Comparison of ENCODE assay signal across 8 cellular contexts in the genomic region with DNA sequence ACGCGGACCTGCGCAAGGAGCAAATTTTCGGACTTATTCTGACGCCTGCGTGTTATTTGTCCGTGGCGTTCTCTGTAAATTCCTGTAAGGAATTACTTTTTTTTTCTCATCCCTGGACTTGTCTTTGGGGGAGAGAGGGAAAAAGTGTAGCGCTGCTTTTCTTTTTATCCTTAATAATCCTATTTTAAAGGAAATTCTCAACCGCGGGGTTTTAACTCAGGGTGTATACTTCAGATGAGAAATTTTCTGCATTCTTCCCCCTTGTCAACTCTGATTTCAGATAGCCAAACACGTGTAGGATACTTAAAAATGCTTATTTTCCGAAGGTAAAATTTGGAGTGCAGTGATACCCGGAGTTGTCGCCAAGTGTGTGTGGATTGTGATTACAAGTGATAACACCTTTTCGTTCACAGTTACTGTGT. TPM values are rescaled to one million over a fixed set of nuclear protein-coding genes. Genes with fewer than 3 reads are reported as not detected.
DNase-seq lines count a peak whose midpoint lies in the region; ATAC-seq, FAIRE-seq and TF ChIP-seq lines count a peak whose summit lies in the region.

No MANE protein-coding gene starts in this region.

- in situ Hi-C loops in GM12878 (cut with MboI), result loop anchor here (25.0 kb wide), 1 partner anchor 1435 kb away; no protein-coding TSS in a partner anchor

- H3K79me2 ChIP-seq in GM12878 (ENCODE audit: control insufficient read depth, insufficient read depth, low read length), result peaks cover 59% of the 10 kb centered on the region

- H3K4me1 ChIP-seq in HUES64 (ENCODE audit: insufficient read depth, low read length) (peaks cover 31% of the 10 kb centered on the region), GM12878 (ENCODE audit: control insufficient read depth, insufficient read depth, low read length) (no peaks in the 10 kb centered on the region; the same call in 1 of the 2 replicates), liver (ENCODE audit: control insufficient read depth in 4 of 4, insufficient read depth in 4 of 4, low read length in 3 of 4) (peaks cover 0 to 21% (median 3%) of the 10 kb centered on the region in 4 donors), upper lobe of left lung (peaks cover 20 to 30% (median 27%) of the 10 kb centered on the region in 4 donors)

- WGBS in HUES64, result 2% methylated on average over 13 of the region's 16 CpGs
- under 1% methylated on average over 16 of the region's 16 CpGs for WGBS in GM12878 (ENCODE audit: insufficient coverage, insufficient replicate concordance, low lambda C conversion rate, missing lambda C conversion rate)
- WGBS in liver, result under 1% methylated on average over 16 of the region's 16 CpGs
- 1% methylated on average over 16 of the region's 16 CpGs for WGBS in upper lobe of left lung, 2 donors

- H3K4me3 ChIP-seq in BJ (ENCODE audit: low read depth, low read length), result peak overlapping the region; percentile 68
- H3K4me3 ChIP-seq in HUES64 (ENCODE audit: low read length), result peak overlapping the region; percentile 85
- H3K4me3 ChIP-seq in GM12878, result peak overlapping the region; percentile 97
- H3K4me3 ChIP-seq in liver (ENCODE audit: low read depth in 1 of 3, low read length in 3 of 3), result peak overlapping the region; percentile 91 to 98 (median 92)
- peak overlapping the region; percentile 72 to 97 (median 78) for H3K4me3 ChIP-seq in upper lobe of left lung

- FAIRE-seq in GM12878 (lab: Jason Lieb, UNC), result no peak

- TF ChIP-seq RAD21 in GM12878 (IDR thresholded peaks at IDR 0.05; ENCODE audit: insufficient read depth, low read depth, low read length) (no peak), liver (IDR thresholded peaks at IDR 0.05) (no peak)

- H3K36me3 ChIP-seq in BJ (ENCODE audit: control insufficient read depth, insufficient read depth, low read length), result no peaks in the 10 kb centered on the region
- peaks cover 8% of the 10 kb centered on the region for H3K36me3 ChIP-seq in HUES64 (ENCODE audit: insufficient read depth, low read length)
- H3K36me3 ChIP-seq in GM12878 (ENCODE audit: control insufficient read depth in 2 of 2, insufficient read depth in 2 of 2, low read length in 1 of 2), result peaks cover 0 to 9% of the 10 kb centered on the region in 2 experiments; a peak in 2 of 4 replicates
- H3K36me3 ChIP-seq in liver (ENCODE audit: control insufficient read depth in 4 of 4, insufficient read depth in 3 of 4, low read depth in 1 of 4, low read length in 3 of 4), result no peaks in the 10 kb centered on the region
- no peaks in the 10 kb centered on the region for H3K36me3 ChIP-seq in upper lobe of left lung

- SMC1A ChIA-PET in GM12878 (lab: Charles Lee; ENCODE audit: uncharacterized antibody, unreplicated experiment), result no interaction called here

- TF ChIP-seq POLR2A in GM12878 (IDR thresholded peaks at IDR 0.05; ENCODE audit: low read depth, low read length) (no peak), upper lobe of left lung (IDR thresholded peaks at IDR 0.05) (no peak)

- H3K9ac ChIP-seq in HUES64 (ENCODE audit: low read depth, low read length), result peak overlapping the region; percentile 85
- peak overlapping the region; percentile 94 for H3K9ac ChIP-seq in GM12878 (ENCODE audit: control insufficient read depth, insufficient read depth, low read length)
- H3K9ac ChIP-seq in liver (ENCODE audit: low read depth in 1 of 2, low read length in 2 of 2), result peak overlapping the region; percentile 67 to 87

- H3K4me2 ChIP-seq in GM12878 (ENCODE audit: control insufficient read depth, insufficient read depth), result peak overlapping the region; percentile 62; the same call in 1 of the 2 replicates

- peak overlapping the region; percentile 86; the same call in 1 of the 2 replicates for H2AFZ ChIP-seq in GM12878 (ENCODE audit: control insufficient read depth, low read depth, low read length)

- H3K27ac ChIP-seq in HUES64 (ENCODE audit: low read depth, low read length) (peak overlapping the region; percentile 91), GM12878 (ENCODE audit: control insufficient read depth, insufficient read depth) (peak overlapping the region; percentile 79), liver (ENCODE audit: low read depth in 1 of 2, low read length in 2 of 2) (peak overlapping the region; percentile 83 to 88), upper lobe of left lung (peak overlapping the region; percentile 89 to 97 (median 94))

- BruUV-seq in GM12878 (replicated peaks; lab: Mats Ljungman, UMichigan), result TSS peak; percentile 70

- TF ChIP-seq CTCF in BJ (IDR thresholded peaks at IDR 0.05; ENCODE audit: insufficient read depth, low read depth, low read length) (no peak), GM12878 (IDR thresholded peaks at IDR 0.05 in 2 of 3, conservative IDR thresholded peaks at IDR 0.05 in 1 of 3; ENCODE audit: control insufficient read depth in 2 of 3, extremely low read depth in 1 of 3, insufficient read depth in 1 of 3, low read depth in 3 of 3, low read length in 3 of 3) (no peak), liver (IDR thresholded peaks at IDR 0.05; ENCODE audit: low read depth, low read length, missing input control) (no peak), upper lobe of left lung (IDR thresholded peaks at IDR 0.05) (no peak)

- TF ChIP-seq EP300 in GM12878 (IDR thresholded peaks at IDR 0.05; ENCODE audit: borderline replicate concordance in 1 of 2, control insufficient read depth in 1 of 2, low read depth in 2 of 2, low read length in 2 of 2) (no peak), upper lobe of left lung (IDR thresholded peaks at IDR 0.05) (no peak)

- no peaks in the 10 kb centered on the region for H3K27me3 ChIP-seq in BJ (ENCODE audit: control insufficient read depth, insufficient read depth, low read length)
- no peaks in the 10 kb centered on the region for H3K27me3 ChIP-seq in HUES64 (ENCODE audit: insufficient read depth, low read length)
- no peaks in the 10 kb centered on the region for H3K27me3 ChIP-seq in GM12878 (replicated peaks in 1 of 2; ENCODE audit: control insufficient read depth in 2 of 2, insufficient read depth in 2 of 2, low read length in 1 of 2)
- no peaks in the 10 kb centered on the region for H3K27me3 ChIP-seq in liver (ENCODE audit: control insufficient read depth in 4 of 4, insufficient read depth in 4 of 4, low read length in 3 of 4)
- no peaks in the 10 kb centered on the region for H3K27me3 ChIP-seq in upper lobe of left lung

- DNase-seq in BJ (ENCODE audit: low read depth) (no peak), GM12878 (ENCODE audit: low read depth, low spot score) (no peak), upper lobe of left lung (no peak), iPS-NIHi11 (ENCODE audit: low spot score) (no peak), SHP77 (lab: John Stamatoyannopoulos, UW) (no peak), GOT3 (lab: John Stamatoyannopoulos, UW) (no peak)

- RAD21 ChIA-PET in GM12878 (lab: Charles Lee; ENCODE audit: unreplicated experiment), result no interaction called here

- no peaks in the 10 kb centered on the region for H3K9me3 ChIP-seq in HUES64 (ENCODE audit: insufficient read depth, low read depth, low read length)
- H3K9me3 ChIP-seq in GM12878 (replicated peaks; ENCODE audit: control insufficient read depth, insufficient read depth, low read length), result no peaks in the 10 kb centered on the region; the same call in 2 of the 3 replicates
- no peaks in the 10 kb centered on the region for H3K9me3 ChIP-seq in liver (ENCODE audit: control insufficient read depth in 4 of 4, low read length in 3 of 4)
- no peaks in the 10 kb centered on the region for H3K9me3 ChIP-seq in upper lobe of left lung

- ATAC-seq in GM12878, result peak; percentile 0; the same call in 1 of the 3 replicates
- ATAC-seq in upper lobe of left lung (ENCODE audit: low FRiP score in 2 of 2), result peak in 1 of 2 donors; percentile 2

- no peaks in the 10 kb centered on the region for H4K20me1 ChIP-seq in GM12878 (ENCODE audit: control insufficient read depth, insufficient read depth)

- CTCF ChIA-PET in BJ (lab: Yijun Ruan, JAX), result no interaction called here
- CTCF ChIA-PET in GM12878 (lab: Yijun Ruan, JAX), result no interaction called here

- POLR2A ChIA-PET in BJ (lab: Charles Lee) (no interaction called here), GM12878 (lab: Charles Lee) (no interaction called here)

- intact Hi-C loops in GM12878 (cut with micrococcal nuclease; ENCODE audit: unreplicated experiment), result loop anchor here (2.0 to 5.0 kb wide), 3 partner anchors 55 to 540 kb away; partner anchors contain the start of gene REEP5

RNA-seq across cellular contexts. Expression of gene DCP2, which starts 0.9 kb away (rescaled TPM):
- 6.4 and 9.9 TPM in 2 replicates for polyA plus RNA-seq in BJ (2011; rRNA removed)
- 14.1 and 18.0 TPM in 2 replicates for polyA minus RNA-seq in BJ (2011; rRNA and poly(A)+ RNA removed)
- 32.7 TPM for polyA plus RNA-seq in HUES64 (2013, experiment 1 of 2)
- 33.7 TPM for polyA plus RNA-seq in HUES64 (2013, experiment 2 of 2)
- total RNA-seq in GM12878 (2013; cell fraction: nucleolus; rRNA removed), result 124 and 133 TPM in 2 replicates
- total RNA-seq in GM12878 (2014; rRNA removed), result 49.6 and 51.7 TPM in 2 replicates
- total RNA-seq in GM12878 (2014; rRNA removed; fragmentation: Illumina TruSeq; extraction: Trizol), result 59.3 and 61.8 TPM in 2 replicates
- 81.6 and 82.2 TPM in 2 replicates for total RNA-seq in GM12878 (2021)
- polyA plus RNA-seq in GM12878 (2011; ENCODE audit: low read depth), result 21.7 TPM
- polyA plus RNA-seq in GM12878 (2011; rRNA removed), result 34.7 and 51.7 TPM in 2 replicates
- 20.5 and 25.7 TPM in 2 replicates for polyA plus RNA-seq in GM12878 (2011; cell fraction: cytosol; rRNA removed)
- polyA plus RNA-seq in GM12878 (2011; cell fraction: nucleus; rRNA removed), result 16.9 and 19.4 TPM in 2 replicates
- 25.6 and 28.8 TPM in 2 replicates for polyA plus RNA-seq in GM12878 (2012)
- polyA plus RNA-seq in GM12878 (2014; fragmentation: Illumina TruSeq; extraction: Trizol), result 43.8 and 54.2 TPM in 2 replicates
- 10 to 100 TPM; 23.4 to 25.3 TPM for polyA plus RNA-seq in GM12878 (2014; fragmentation: Nextera tagmentation; extraction: Ambion mirVana)
- polyA plus RNA-seq in GM12878 (2014; rRNA removed), result 30.6 and 34.6 TPM in 2 replicates
- polyA plus RNA-seq in GM12878 (2016; fragmentation: Nextera tagmentation; extraction: Ambion mirVana), result 10 to 100 TPM; 51.0 to 55.1 TPM
- 57.8 and 67.6 TPM in 2 replicates for polyA minus RNA-seq in GM12878 (2011; rRNA and poly(A)+ RNA removed)
- 18.4 and 18.5 TPM in 2 replicates for polyA minus RNA-seq in GM12878 (2011; cell fraction: cytosol; rRNA and poly(A)+ RNA removed)
- 50.8 and 62.6 TPM in 2 replicates for polyA minus RNA-seq in GM12878 (2011; cell fraction: nucleus; rRNA and poly(A)+ RNA removed)
- 10 to 100 TPM; 18.4 to 44.2 TPM for total RNA-seq in liver
- polyA plus RNA-seq in liver, result 1 to 10 TPM; 2.9 to 6.4 TPM
- total RNA-seq in upper lobe of left lung, result 100 to 1,000 TPM in 1 of 6 donors, 10 to 100 TPM in 5; 17.8 to 111 (median 53.2) TPM

RNA-seq across cellular contexts. Expression of gene REEP5, which starts 55.4 kb away (rescaled TPM):
- polyA plus RNA-seq in BJ (2011; rRNA removed) (278 and 334 TPM in 2 replicates), GM12878 (2011; rRNA removed) (104 and 131 TPM in 2 replicates), GM12878 (2014; fragmentation: Illumina TruSeq; extraction: Trizol) (46.9 and 50.1 TPM in 2 replicates), GM12878 (2014; fragmentation: Nextera tagmentation; extraction: Ambion mirVana) (100 to 1,000 TPM; 196 to 211 TPM), GM12878 (2014; rRNA removed) (95.3 and 96.8 TPM in 2 replicates), GM12878 (2016; fragmentation: Nextera tagmentation; extraction: Ambion mirVana) (100 to 1,000 TPM; 188 to 204 TPM), liver (100 to 1,000 TPM in 1 of 2 donors, 10 to 100 TPM in 1; 45.7 to 182 TPM)
- polyA minus RNA-seq in BJ (2011; rRNA and poly(A)+ RNA removed), result 162 and 190 TPM in 2 replicates
- polyA plus RNA-seq in HUES64 (2013, experiment 1 of 2), result 30.2 TPM
- 34.0 TPM for polyA plus RNA-seq in HUES64 (2013, experiment 2 of 2)
- 20.2 and 25.9 TPM in 2 replicates for total RNA-seq in GM12878 (2013; cell fraction: nucleolus; rRNA removed)
- total RNA-seq in GM12878 (2014; rRNA removed) (54.8 and 61.3 TPM in 2 replicates), GM12878 (2014; rRNA removed; fragmentation: Illumina TruSeq; extraction: Trizol) (28.6 and 30.5 TPM in 2 replicates), GM12878 (2021) (56.2 and 61.2 TPM in 2 replicates), liver (10 to 100 TPM; 41.5 to 42.4 TPM), upper lobe of left lung (100 to 1,000 TPM in 2 of 6 donors, 10 to 100 TPM in 4; 43.0 to 108 (median 95.3) TPM)
- 14.3 TPM for polyA plus RNA-seq in GM12878 (2011; ENCODE audit: low read depth)
- polyA plus RNA-seq in GM12878 (2011; cell fraction: cytosol; rRNA removed), result 79.5 and 146 TPM in 2 replicates
- 55.7 and 70.0 TPM in 2 replicates for polyA plus RNA-seq in GM12878 (2011; cell fraction: nucleus; rRNA removed)
- 39.0 and 40.3 TPM in 2 replicates for polyA plus RNA-seq in GM12878 (2012)
- 114 and 115 TPM in 2 replicates for polyA minus RNA-seq in GM12878 (2011; rRNA and poly(A)+ RNA removed)
- polyA minus RNA-seq in GM12878 (2011; cell fraction: cytosol; rRNA and poly(A)+ RNA removed), result 38.6 and 40.8 TPM in 2 replicates
- 29.9 and 53.7 TPM in 2 replicates for polyA minus RNA-seq in GM12878 (2011; cell fraction: nucleus; rRNA and poly(A)+ RNA removed)
